ENCODE assay signal across 11 cellular contexts in the genomic region with DNA sequence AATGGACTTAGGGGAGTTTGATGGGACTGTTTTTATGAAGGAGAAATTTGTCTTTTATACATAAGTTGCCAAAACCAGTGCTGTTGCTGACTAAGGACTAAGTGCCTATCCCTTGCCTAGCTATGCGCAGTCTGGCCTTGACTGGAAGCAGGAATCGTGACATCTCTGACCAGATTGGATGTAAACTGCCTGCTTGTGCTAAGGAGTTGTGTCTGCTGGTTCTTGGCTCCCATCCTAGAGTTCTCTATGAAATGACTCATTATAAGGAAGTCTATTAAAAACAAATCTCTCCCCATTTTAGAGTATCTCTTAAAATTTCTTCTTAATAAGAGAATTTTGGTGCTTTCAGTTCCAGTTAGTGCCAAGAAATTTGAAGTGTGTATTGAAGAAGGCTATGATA.
DNase-seq lines count a peak whose midpoint lies in the region; ATAC-seq and TF ChIP-seq lines count a peak whose summit lies in the region.
"Had no signal": no experiment of that assay in that cellular context is flagged by ENCODE, and none has a peak within 500 bp of the region (broad histone marks: within the 10 kb centered on the region; RNA-seq: fewer than 3 reads in every experiment).

No MANE protein-coding gene starts in this region.

- ATAC-seq in left ventricle myocardium superior (peak; percentile 92), gastrocnemius medialis (no peak)

- no peak for TF ChIP-seq POLR2A in gastrocnemius medialis (IDR thresholded peaks at IDR 0.05)

- H3K4me3 ChIP-seq in ascending aorta (peak overlapping the region in 1 of 2 donors; percentile 27), gastrocnemius medialis (no peak overlapping the region)

- H3K4me1 Mint-ChIP-seq in HFFc6 (ENCODE audit: low read depth), result peaks cover 49% of the 10 kb centered on the region
- no peaks in the 10 kb centered on the region for H3K4me1 Mint-ChIP-seq in activated CD4-positive, alpha-beta T cell treated with anti-CD3 and anti-CD28 coated beads, Interleukin-2, amount 10 ng/mL, durations not matched to agents 7 days and 5 days

- peaks cover 0 to 16% of the 10 kb centered on the region in 2 donors for H3K4me1 ChIP-seq in ascending aorta
- peaks cover 0 to 9% of the 10 kb centered on the region in 2 donors for H3K4me1 ChIP-seq in gastrocnemius medialis

- H3K36me3 ChIP-seq in ascending aorta (no peaks in the 10 kb centered on the region), gastrocnemius medialis (no peaks in the 10 kb centered on the region)

- no peaks in the 10 kb centered on the region for H3K27me3 ChIP-seq in ascending aorta
- no peaks in the 10 kb centered on the region for H3K27me3 ChIP-seq in gastrocnemius medialis

- POLR2A ChIA-PET in activated CD4-positive, alpha-beta T cell treated with anti-CD3 and anti-CD28 coated beads, Interleukin-2, amount 10 ng/mL, durations not matched to agents 7 days and 5 days (lab: Charles Lee), result no interaction called here

- peak overlapping the region; percentile 22 to 25 for H3K27ac ChIP-seq in ascending aorta
- no peak overlapping the region for H3K27ac ChIP-seq in gastrocnemius medialis
- H3K27ac ChIP-seq: KMS-11 had no signal

- DNase-seq in HFFc6, result peak; percentile 97
- no peak for DNase-seq in ascending aorta (ENCODE audit: low spot score in 2 of 2)
- peak; percentile 33 for DNase-seq in left ventricle myocardium superior
- peak; percentile 84 for DNase-seq in smooth muscle cell of the brain vasculature (ENCODE audit: low read depth, low spot score)
- DNase-seq in stimulated activated CD4-positive, alpha-beta T cell treated with anti-CD3 and anti-CD28 coated beads, Interleukin-4, amount 100 ng/mL, for 1 hour, result no peak
- DNase-seq in gastrocnemius medialis, result no peak
- no peak for DNase-seq in activated CD4-positive, alpha-beta T cell treated with anti-CD3 and anti-CD28 coated beads, Interleukin-2, amount 10 ng/mL, durations not matched to agents 7 days and 5 days
- DNase-seq in iPS-NIHi7 (ENCODE audit: extremely low spot score), result no peak
- DNase-seq: activated T-cell treated with anti-CD3 and anti-CD28 coated beads, Interleukin-2, amount 50 U/mL, for 48 hours had no signal

- 0 out of 2 replicates have a peak, but pooled peaks cover under 1% of the 10 kb centered on the region for H3K9me3 Mint-ChIP-seq in HFFc6
- no peaks in the 10 kb centered on the region for H3K9me3 Mint-ChIP-seq in activated CD4-positive, alpha-beta T cell treated with anti-CD3 and anti-CD28 coated beads, Interleukin-2, amount 10 ng/mL, durations not matched to agents 7 days and 5 days

- peak overlapping the region; percentile 56 for H3K4me3 Mint-ChIP-seq in HFFc6
- no peak overlapping the region for H3K4me3 Mint-ChIP-seq in activated CD4-positive, alpha-beta T cell treated with anti-CD3 and anti-CD28 coated beads, Interleukin-2, amount 10 ng/mL, durations not matched to agents 7 days and 5 days

- H3K9me3 ChIP-seq in ascending aorta (no peaks in the 10 kb centered on the region), gastrocnemius medialis (no peaks in the 10 kb centered on the region)

- in situ Hi-C loops in gastrocnemius medialis (cut with MboI; ENCODE audit: low sequenced_read_pairs in 4 of 4), result no loop called here

- H3K27me3 Mint-ChIP-seq in HFFc6 (ENCODE audit: insufficient read depth), result peaks cover 4% of the 10 kb centered on the region; the same call in 1 of the 2 replicates
- no peaks in the 10 kb centered on the region for H3K27me3 Mint-ChIP-seq in activated CD4-positive, alpha-beta T cell treated with anti-CD3 and anti-CD28 coated beads, Interleukin-2, amount 10 ng/mL, durations not matched to agents 7 days and 5 days

- CTCF ChIA-PET in activated CD4-positive, alpha-beta T cell treated with anti-CD3 and anti-CD28 coated beads, Interleukin-2, amount 10 ng/mL, durations not matched to agents 7 days and 5 days (lab: Charles Lee), result interaction anchor here (1.5 kb wide), 1 partner anchor 11 kb away, joined by 3 read pairs; no protein-coding TSS in a partner anchor

- intact Hi-C loops in ascending aorta (cut with DNase I) (no loop called here), left ventricle myocardium superior (cut with micrococcal nuclease) (no loop called here), gastrocnemius medialis (cut with DNase I; ENCODE audit: low total_unique reads) (no loop called here)

- TF ChIP-seq CTCF in HFFc6 (IDR thresholded peaks at IDR 0.05), result no peak
- TF ChIP-seq CTCF in ascending aorta (IDR thresholded peaks at IDR 0.05), result no peak
- no peak for TF ChIP-seq CTCF in gastrocnemius medialis (IDR thresholded peaks at IDR 0.05 in 4 of 5, conservative IDR thresholded peaks at IDR 0.05 in 1 of 5)

- H3K36me3 Mint-ChIP-seq in HFFc6 (ENCODE audit: low read depth), result peaks cover 28% of the 10 kb centered on the region
- H3K36me3 Mint-ChIP-seq in activated CD4-positive, alpha-beta T cell treated with anti-CD3 and anti-CD28 coated beads, Interleukin-2, amount 10 ng/mL, durations not matched to agents 7 days and 5 days (ENCODE audit: low read depth), result no peaks in the 10 kb centered on the region

- H3K27ac Mint-ChIP-seq in HFFc6, result peak overlapping the region; percentile 68
- H3K27ac Mint-ChIP-seq in activated CD4-positive, alpha-beta T cell treated with anti-CD3 and anti-CD28 coated beads, Interleukin-2, amount 10 ng/mL, durations not matched to agents 7 days and 5 days, result no peak overlapping the region
- H3K27ac Mint-ChIP-seq: progenitor cell of endocrine pancreas had no signal

Comparison
In these comparisons a context has a peak if more than half of its experiments do, and no peak if none do; other contexts are left out.
1. DNase-seq: peak in HFFc6 (single experiment), left ventricle myocardium superior (single experiment) and smooth muscle cell of the brain vasculature (single experiment); none in ascending aorta (0 of 2), stimulated activated CD4-positive, alpha-beta T cell treated with anti-CD3 and anti-CD28 coated beads, Interleukin-4, amount 100 ng/mL, for 1 hour (single experiment), gastrocnemius medialis (0 of 2), activated CD4-positive, alpha-beta T cell treated with anti-CD3 and anti-CD28 coated beads, Interleukin-2, amount 10 ng/mL, durations not matched to agents 7 days and 5 days (single experiment) and iPS-NIHi7 (single experiment).
2. H3K27ac ChIP-seq: peak in ascending aorta (2 of 2); none in gastrocnemius medialis (0 of 4).